9 cellular contexts compared by ENCODE assay signal in the genomic region with DNA sequence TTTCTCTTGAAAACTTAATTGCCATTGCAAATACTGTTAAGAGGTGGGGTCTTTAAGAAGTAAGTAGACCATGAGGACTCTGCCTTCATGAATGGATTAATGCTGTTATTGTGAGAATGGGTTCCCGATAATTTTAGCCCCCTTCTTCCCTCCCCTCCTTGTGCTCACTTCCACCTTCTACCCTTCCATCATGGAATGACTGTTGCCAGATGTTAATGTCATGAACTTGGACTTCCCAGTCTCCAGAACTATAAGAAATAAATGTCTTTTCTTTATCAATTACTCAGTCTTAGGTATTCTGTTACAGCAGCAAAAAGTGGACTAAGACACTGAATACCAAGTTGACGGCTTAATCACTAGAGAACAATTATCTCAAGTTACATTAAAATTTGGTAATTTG. TPM values are rescaled to one million over a fixed set of nuclear protein-coding genes. Genes with fewer than 3 reads are reported as not detected.
"Had no signal": no experiment of that assay in that cellular context is flagged by ENCODE, and none has a peak within 500 bp of the region (broad histone marks: within the 10 kb centered on the region; RNA-seq: fewer than 3 reads in every experiment).

No MANE protein-coding gene starts in this region.

- DNase-seq: GDM1, GF-D8 had no signal

- H3K4me3 ChIP-seq: GM12878 had no signal

- ATAC-seq: GM12878 had no signal

- FAIRE-seq: G401.6, GM12878, GM12891, GM12892, GM18507, GM19239 had no signal

RNA-seq across cellular contexts. Expression of a gene that starts 5.8 kb away (rescaled TPM):
- total RNA-seq: G401 had no signal
- polyA plus RNA-seq: GM12878 had no signal
